In genomic region chr11:612201-612960, GRCh38 we compare ENCODE assay signal across 1 cellular context.
TF ChIP-seq lines count a peak whose summit lies in the region.

No MANE protein-coding gene starts in this region.

TF ChIP-seq in GM12878, 131 proteins besides CTCF, POLR2A, EP300 and RAD21:
- no peak for TF ChIP-seq PAX5 (IDR thresholded peaks at IDR 0.05; ENCODE audit: borderline replicate concordance, low read depth, low read length)
- peak; percentile 76 for TF ChIP-seq POLR2AphosphoS5 (IDR thresholded peaks at IDR 0.05; ENCODE audit: low read length)
- no peak for TF ChIP-seq MYC (IDR thresholded peaks at IDR 0.05; ENCODE audit: insufficient read depth, insufficient read length, insufficient replicate concordance, low read length, severe bottlenecking)
- TF ChIP-seq TCF3 (IDR thresholded peaks at IDR 0.05; ENCODE audit: borderline replicate concordance, insufficient read depth, low read depth, low read length) = no peak
- TF ChIP-seq YY1 (IDR thresholded peaks at IDR 0.05; ENCODE audit: low read depth, low read length) = 0 out of 2 replicates have a peak, but pooled peaks have one; percentile 5
- peak; percentile 38; the same call in 1 of the 3 replicates for TF ChIP-seq POU2F2 (IDR thresholded peaks at IDR 0.05; ENCODE audit: borderline replicate concordance, low read depth, low read length)
